Comparison of ENCODE assay signal across 15 cellular contexts in the genomic region with DNA sequence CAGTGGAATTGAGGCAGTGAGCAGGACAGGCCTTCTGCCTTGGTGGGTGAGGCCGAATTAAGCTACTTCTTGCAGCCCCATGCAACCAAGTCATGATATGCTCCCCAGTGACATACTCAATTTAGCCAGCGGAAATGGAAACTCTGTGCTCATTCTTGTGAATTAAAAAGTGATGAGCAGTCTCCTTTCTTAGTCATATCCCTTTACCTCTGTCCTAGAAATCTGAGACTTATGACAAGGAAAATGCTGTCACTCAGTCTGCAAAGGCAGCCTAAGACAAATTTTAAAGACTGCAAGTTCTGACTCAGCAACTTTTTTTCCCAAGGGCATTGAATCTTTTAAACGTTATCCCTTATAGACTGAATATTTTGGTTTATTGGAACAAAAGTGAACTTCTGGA.
DNase-seq lines count a peak whose midpoint lies in the region; ATAC-seq and TF ChIP-seq lines count a peak whose summit lies in the region.
"Had no signal": no experiment of that assay in that cellular context is flagged by ENCODE, and none has a peak within 500 bp of the region (broad histone marks: within the 10 kb centered on the region; RNA-seq: fewer than 3 reads in every experiment).

No MANE protein-coding gene starts in this region.

- POLR2A ChIA-PET in BJ (lab: Charles Lee), result no interaction called here

- no peak for TF ChIP-seq POLR2A in gastroesophageal sphincter (IDR thresholded peaks at IDR 0.05)

- H3K4me1 ChIP-seq in gastroesophageal sphincter, result peaks cover 0 to 11% (median 0%) of the 10 kb centered on the region in 3 donors
- H3K4me1 ChIP-seq: breast epithelium, psoas muscle had no signal

- no peak for ATAC-seq in HG02970 (IDR thresholded peaks at IDR 0.05; ENCODE audit: low FRiP score, unreplicated experiment)
- ATAC-seq in gastroesophageal sphincter, result no peak

- CTCF ChIA-PET in BJ (lab: Yijun Ruan, JAX), result interaction anchor here (0.6 to 1.2 kb wide), 3 partner anchors 117 to 1538 kb away, joined by 3 to 4 read pairs (median 3); no protein-coding TSS in a partner anchor

- H3K9me3 ChIP-seq in gastroesophageal sphincter, result no peaks in the 10 kb centered on the region
- H3K9me3 ChIP-seq: breast epithelium, psoas muscle had no signal

- no peak for TF ChIP-seq EP300 in gastroesophageal sphincter (IDR thresholded peaks at IDR 0.05)

- WGBS in gastroesophageal sphincter (ENCODE audit: low coverage in 1 of 2), 2 donors, result 56 to 63% methylated on average over 2 to 3 of the region's 3 CpGs

- H3K4me3 ChIP-seq in BJ (ENCODE audit: low read depth, low read length) (no peak overlapping the region), cardiac fibroblast (replicated peaks in 1 of 2; ENCODE audit: low read depth in 2 of 2, low read length in 2 of 2) (no peak overlapping the region), gastroesophageal sphincter (no peak overlapping the region)
- H3K4me3 ChIP-seq: breast epithelium, psoas muscle had no signal

- no peak overlapping the region for H3K27ac ChIP-seq in gastroesophageal sphincter
- H3K27ac ChIP-seq: psoas muscle had no signal

- DNase-seq in BJ (ENCODE audit: low read depth) (peak; percentile 22), M059J (ENCODE audit: low read depth) (peak; percentile 94), cardiac fibroblast (ENCODE audit: low read depth in 2 of 2) (peak; percentile 56 to 88), myocyte (ENCODE audit: low read depth) (peak; percentile 40), NCI-H2029 (lab: John Stamatoyannopoulos, UW) (no peak), HuH-7 (ENCODE audit: low spot score) (no peak)
- DNase-seq: activated CD4-positive, alpha-beta T cell treated with anti-CD3 and anti-CD28 coated beads for 48 hours; NCI-H187; NCI-H748 treated with DMSO at 0.1 percent for 48 hours; psoas muscle; stimulated activated CD4-positive, alpha-beta T cell treated with anti-CD3 and anti-CD28 coated beads, Interleukin-4, amount 100 ng/mL, for 1 hour; stimulated activated naive CD4-positive, alpha-beta T cell treated with Interleukin-2 at 50 U/mL for 16 hours had no signal

- H3K27me3 ChIP-seq in BJ (ENCODE audit: control insufficient read depth, insufficient read depth, low read length) (no peaks in the 10 kb centered on the region), gastroesophageal sphincter (no peaks in the 10 kb centered on the region)
- H3K27me3 ChIP-seq: breast epithelium had no signal

- H3K36me3 ChIP-seq in BJ (ENCODE audit: control insufficient read depth, insufficient read depth, low read length) (no peaks in the 10 kb centered on the region), gastroesophageal sphincter (no peaks in the 10 kb centered on the region)
- H3K36me3 ChIP-seq: breast epithelium had no signal

- TF ChIP-seq CTCF in BJ (IDR thresholded peaks at IDR 0.05; ENCODE audit: insufficient read depth, low read depth, low read length) (no peak), cardiac fibroblast (IDR thresholded peaks at IDR 0.05; ENCODE audit: low read depth, low read length) (no peak), gastroesophageal sphincter (IDR thresholded peaks at IDR 0.05) (no peak)

Comparison
In these comparisons a context has a peak if more than half of its experiments do, and no peak if none do; other contexts are left out.
1. DNase-seq: peak in BJ (single experiment), M059J (single experiment), cardiac fibroblast (2 of 2) and myocyte (single experiment); none in NCI-H2029 (single experiment) and HuH-7 (single experiment).